In genomic region chr3:4734454-4734853, GRCh38 we compare ENCODE assay signal across 21 cellular contexts.
A peak's percentile ranks its signal among the peaks of the same experiment; 100 is the strongest.
DNase-seq lines count a peak whose midpoint lies in the region; ATAC-seq and TF ChIP-seq lines count a peak whose summit lies in the region.
"Had no signal": no experiment of that assay in that cellular context is flagged by ENCODE, and none has a peak within 500 bp of the region (broad histone marks: within the 10 kb centered on the region; RNA-seq: fewer than 3 reads in every experiment).

No MANE protein-coding gene starts in this region.

- no peaks in the 10 kb centered on the region for H3K79me1 ChIP-seq in neuronal stem cell (ENCODE audit: low read depth, low read length)

- DNase-seq in NCI-H1092 treated with DMSO at 0.1 percent for 48 hours (lab: John Stamatoyannopoulos, UW) = peak; percentile 43
- no peak for DNase-seq in NCI-H1092 (lab: John Stamatoyannopoulos, UW)
- no peak for DNase-seq in natural killer cell treated with Interleukin-12 subunit alpha and Interleukin-12 subunit beta and Interleukin-15 and Interleukin-18, amount 100 ng/mL, for 72 hours (ENCODE audit: low spot score)
- no peak for DNase-seq in natural killer cell
- peak; percentile 19 for DNase-seq in activated CD8-positive, alpha-beta T cell treated with anti-CD3 and anti-CD28 coated beads for 36 hours
- no peak for DNase-seq in KBM-7
- DNase-seq in neuronal stem cell (ENCODE audit: low spot score) = no peak
- no peak for DNase-seq in lower leg skin (ENCODE audit: low spot score in 2 of 2)
- DNase-seq: activated CD8-positive, alpha-beta memory T cell treated with anti-CD3 and anti-CD28 coated beads, Interleukin-2, amount 50 U/mL, for 4 hours; activated effector memory CD4-positive, alpha-beta T cell treated with anti-CD3 and anti-CD28 coated beads, Interleukin-2, amount 50 U/mL, for 16 hours; amygdala; mesenchymal stem cell; NCI-H1048; stimulated activated CD4-positive, alpha-beta T cell treated with anti-CD3 and anti-CD28 coated beads, Interleukin-2, amount 100 ng/mL, for 24 hours; T-cell had no signal

- intact Hi-C loops in natural killer cell (cut with micrococcal nuclease) = no loop called here
- intact Hi-C loops in activated CD8-positive, alpha-beta T cell treated with anti-CD3 and anti-CD28 coated beads for 36 hours (cut with micrococcal nuclease) = loop anchor here (10.0 kb wide), 1 partner anchor 460 kb away; no protein-coding TSS in a partner anchor
- intact Hi-C loops in lower leg skin (cut with DNase I; ENCODE audit: low total_unique reads) = no loop called here

- no peaks in the 10 kb centered on the region for H3K9me3 ChIP-seq in neuronal stem cell (replicated peaks in 1 of 2; ENCODE audit: control insufficient read depth in 2 of 2, insufficient read depth in 1 of 2, low read depth in 1 of 2, low read length in 2 of 2)
- H3K9me3 ChIP-seq: BLaER1 had no signal

- H2AFZ ChIP-seq in neuronal stem cell (ENCODE audit: low read length) = no peak overlapping the region
- H2AFZ ChIP-seq: GM23248 had no signal

- TF ChIP-seq POLR2A in lower leg skin (IDR thresholded peaks at IDR 0.05) = no peak

- H2BK12ac ChIP-seq in neuronal stem cell (ENCODE audit: low read length) = no peak overlapping the region

- CTCF ChIA-PET in activated CD8-positive, alpha-beta T cell treated with anti-CD3 and anti-CD28 coated beads for 36 hours (lab: Charles Lee) = interaction anchor here (0.6 to 3.1 kb wide), 4 partner anchors 22 to 242 kb away, joined by 3 to 14 read pairs (median 6); no protein-coding TSS in a partner anchor

- WGBS in neuronal stem cell (ENCODE audit: extremely low coverage in 2 of 2, insufficient read length in 2 of 2, insufficient replicate concordance in 1 of 2), 2 donors = no CpG with 5 or more reads among the region's 2 CpGs
- 63 to 69% methylated on average over 2 of the region's 2 CpGs for WGBS in lower leg skin, 2 donors

- no peak overlapping the region for H2AK5ac ChIP-seq in neuronal stem cell (ENCODE audit: low read depth, low read length)

- POLR2A ChIA-PET in activated CD8-positive, alpha-beta T cell treated with anti-CD3 and anti-CD28 coated beads for 36 hours (lab: Charles Lee) = interaction anchor here (1.5 to 2.2 kb wide), 3 partner anchors 15 to 247 kb away, joined by 3 to 6 read pairs (median 4); partner anchors contain the start of gene BHLHE40

- TF ChIP-seq CTCF in natural killer cell (IDR thresholded peaks at IDR 0.05) = no peak
- TF ChIP-seq CTCF in activated CD8-positive, alpha-beta T cell treated with anti-CD3 and anti-CD28 coated beads for 36 hours (IDR thresholded peaks at IDR 0.05) = no peak
- no peak for TF ChIP-seq CTCF in lower leg skin (IDR thresholded peaks at IDR 0.05)

- in situ Hi-C loops in KBM-7 (cut with MboI; ENCODE audit: low pct_unique_long_range_greater_than_20kb, low sequenced_read_pairs) = no loop called here

- no peak for ATAC-seq in natural killer cell treated with Interleukin-12 subunit alpha and Interleukin-12 subunit beta and Interleukin-15 and Interleukin-18, amount 100 ng/mL, for 72 hours
- ATAC-seq in natural killer cell = no peak
- no peak for ATAC-seq in activated CD8-positive, alpha-beta T cell treated with anti-CD3 and anti-CD28 coated beads for 36 hours
- ATAC-seq: T-cell, WTC11 had no signal

- H3K4me3 Mint-ChIP-seq in natural killer cell treated with Interleukin-12 subunit alpha and Interleukin-12 subunit beta and Interleukin-15 and Interleukin-18, amount 100 ng/mL, for 72 hours = no peak overlapping the region
- H3K4me3 Mint-ChIP-seq in natural killer cell = no peak overlapping the region
- H3K4me3 Mint-ChIP-seq in activated CD8-positive, alpha-beta T cell treated with anti-CD3 and anti-CD28 coated beads for 36 hours = no peak overlapping the region
- H3K4me3 Mint-ChIP-seq: nephron, T-cell, WTC11 had no signal

- H3K9me3 Mint-ChIP-seq in natural killer cell treated with Interleukin-12 subunit alpha and Interleukin-12 subunit beta and Interleukin-15 and Interleukin-18, amount 100 ng/mL, for 72 hours = no peaks in the 10 kb centered on the region
- no peaks in the 10 kb centered on the region for H3K9me3 Mint-ChIP-seq in natural killer cell
- H3K9me3 Mint-ChIP-seq in activated CD8-positive, alpha-beta T cell treated with anti-CD3 and anti-CD28 coated beads for 36 hours = peaks cover 10% of the 10 kb centered on the region
- H3K9me3 Mint-ChIP-seq: nephron, T-cell, WTC11 had no signal

- no peak overlapping the region for H3K4me2 ChIP-seq in neuronal stem cell (ENCODE audit: insufficient read depth, low read length, poor library complexity, severe bottlenecking)
- H3K4me2 ChIP-seq: BLaER1 had no signal

- no peak overlapping the region for H3K14ac ChIP-seq in neuronal stem cell (ENCODE audit: low read length)

- H3K27me3 ChIP-seq in neuronal stem cell (ENCODE audit: control insufficient read depth in 3 of 3, insufficient read depth in 3 of 3, low read depth in 1 of 3, low read length in 3 of 3) = no peaks in the 10 kb centered on the region
- H3K27me3 ChIP-seq: BLaER1, dorsolateral prefrontal cortex had no signal

- no peaks in the 10 kb centered on the region for H3K36me3 ChIP-seq in neuronal stem cell (replicated peaks in 1 of 2; ENCODE audit: control insufficient read depth in 2 of 2, insufficient read depth in 2 of 2, low read length in 2 of 2)

- no peak overlapping the region for H2BK120ac ChIP-seq in neuronal stem cell (ENCODE audit: low read depth, low read length)

- H3K27me3 Mint-ChIP-seq in natural killer cell treated with Interleukin-12 subunit alpha and Interleukin-12 subunit beta and Interleukin-15 and Interleukin-18, amount 100 ng/mL, for 72 hours = no peaks in the 10 kb centered on the region
- no peaks in the 10 kb centered on the region for H3K27me3 Mint-ChIP-seq in natural killer cell (ENCODE audit: low read depth in 2 of 2)
- no peaks in the 10 kb centered on the region for H3K27me3 Mint-ChIP-seq in activated CD8-positive, alpha-beta T cell treated with anti-CD3 and anti-CD28 coated beads for 36 hours
- H3K27me3 Mint-ChIP-seq: T-cell had no signal

- H4K91ac ChIP-seq in neuronal stem cell (ENCODE audit: low read depth, low read length, poor library complexity) = no peak overlapping the region

- H3K4me1 Mint-ChIP-seq in natural killer cell treated with Interleukin-12 subunit alpha and Interleukin-12 subunit beta and Interleukin-15 and Interleukin-18, amount 100 ng/mL, for 72 hours (ENCODE audit: low read depth in 2 of 2) = peaks cover 72 to 77% of the 10 kb centered on the region in 2 donors
- H3K4me1 Mint-ChIP-seq in natural killer cell = peaks cover 35 to 45% of the 10 kb centered on the region in 2 donors
- H3K4me1 Mint-ChIP-seq in activated CD8-positive, alpha-beta T cell treated with anti-CD3 and anti-CD28 coated beads for 36 hours (ENCODE audit: low read depth) = peaks cover 59% of the 10 kb centered on the region

- no peak overlapping the region for H2BK15ac ChIP-seq in neuronal stem cell (ENCODE audit: low read length)

- no peak overlapping the region for H3K4me3 ChIP-seq in neuronal stem cell (ENCODE audit: low read length in 2 of 2)
- H3K4me3 ChIP-seq in lower leg skin (ENCODE audit: low read depth, poor library complexity, severe bottlenecking) = no peak overlapping the region
- H3K4me3 ChIP-seq: BLaER1, dorsolateral prefrontal cortex, GM23248 had no signal

- H3K23ac ChIP-seq in neuronal stem cell (ENCODE audit: low read depth, low read length, poor library complexity) = no peak overlapping the region

- H3K36me3 Mint-ChIP-seq in natural killer cell treated with Interleukin-12 subunit alpha and Interleukin-12 subunit beta and Interleukin-15 and Interleukin-18, amount 100 ng/mL, for 72 hours = peaks cover 48% of the 10 kb centered on the region
- H3K36me3 Mint-ChIP-seq in natural killer cell = peaks cover 5% of the 10 kb centered on the region
- H3K36me3 Mint-ChIP-seq in activated CD8-positive, alpha-beta T cell treated with anti-CD3 and anti-CD28 coated beads for 36 hours (ENCODE audit: low read depth) = peaks cover 59% of the 10 kb centered on the region
- H3K36me3 Mint-ChIP-seq: WTC11 had no signal

- H3K27ac Mint-ChIP-seq in natural killer cell treated with Interleukin-12 subunit alpha and Interleukin-12 subunit beta and Interleukin-15 and Interleukin-18, amount 100 ng/mL, for 72 hours = peak overlapping the region; percentile 62 to 97
- no peak overlapping the region for H3K27ac Mint-ChIP-seq in natural killer cell
- H3K27ac Mint-ChIP-seq in activated CD8-positive, alpha-beta T cell treated with anti-CD3 and anti-CD28 coated beads for 36 hours = peak overlapping the region; percentile 14
- H3K27ac Mint-ChIP-seq: progenitor cell of endocrine pancreas, WTC11 had no signal

- no peak overlapping the region for H3K9ac ChIP-seq in neuronal stem cell (ENCODE audit: low read depth, low read length, poor library complexity)
- H3K9ac ChIP-seq: BLaER1, GM23248 had no signal

- no peak overlapping the region for H2BK5ac ChIP-seq in neuronal stem cell (ENCODE audit: low read length)

- no peak overlapping the region for H3K18ac ChIP-seq in neuronal stem cell (ENCODE audit: low read length)

- no peak overlapping the region for H4K8ac ChIP-seq in neuronal stem cell (ENCODE audit: low read depth, low read length)

- H3K4ac ChIP-seq in neuronal stem cell (ENCODE audit: low read length) = no peak overlapping the region

- no peak overlapping the region for H3K27ac ChIP-seq in neuronal stem cell (replicated peaks; ENCODE audit: low read length)
- H3K27ac ChIP-seq: BLaER1, GM23248 had no signal

- peaks cover 5 to 32% of the 10 kb centered on the region in 2 donors for H3K4me1 ChIP-seq in neuronal stem cell (ENCODE audit: control insufficient read depth in 2 of 2, insufficient read depth in 1 of 2, low read depth in 1 of 2, low read length in 2 of 2)

Comparison
In these comparisons a context has a peak if more than half of its experiments do, and no peak if none do; other contexts are left out.
1. DNase-seq: peak in NCI-H1092 treated with DMSO at 0.1 percent for 48 hours (single experiment) and activated CD8-positive, alpha-beta T cell treated with anti-CD3 and anti-CD28 coated beads for 36 hours (single experiment); none in NCI-H1092 (single experiment), natural killer cell treated with Interleukin-12 subunit alpha and Interleukin-12 subunit beta and Interleukin-15 and Interleukin-18, amount 100 ng/mL, for 72 hours (single experiment), natural killer cell (single experiment), KBM-7 (single experiment), neuronal stem cell (single experiment) and lower leg skin (0 of 2).
2. H3K27ac Mint-ChIP-seq: peak in natural killer cell treated with Interleukin-12 subunit alpha and Interleukin-12 subunit beta and Interleukin-15 and Interleukin-18, amount 100 ng/mL, for 72 hours (2 of 2) and activated CD8-positive, alpha-beta T cell treated with anti-CD3 and anti-CD28 coated beads for 36 hours (single experiment); none in natural killer cell (0 of 2).